Comparison of ENCODE assay signal across 12 cellular contexts in the genomic region with DNA sequence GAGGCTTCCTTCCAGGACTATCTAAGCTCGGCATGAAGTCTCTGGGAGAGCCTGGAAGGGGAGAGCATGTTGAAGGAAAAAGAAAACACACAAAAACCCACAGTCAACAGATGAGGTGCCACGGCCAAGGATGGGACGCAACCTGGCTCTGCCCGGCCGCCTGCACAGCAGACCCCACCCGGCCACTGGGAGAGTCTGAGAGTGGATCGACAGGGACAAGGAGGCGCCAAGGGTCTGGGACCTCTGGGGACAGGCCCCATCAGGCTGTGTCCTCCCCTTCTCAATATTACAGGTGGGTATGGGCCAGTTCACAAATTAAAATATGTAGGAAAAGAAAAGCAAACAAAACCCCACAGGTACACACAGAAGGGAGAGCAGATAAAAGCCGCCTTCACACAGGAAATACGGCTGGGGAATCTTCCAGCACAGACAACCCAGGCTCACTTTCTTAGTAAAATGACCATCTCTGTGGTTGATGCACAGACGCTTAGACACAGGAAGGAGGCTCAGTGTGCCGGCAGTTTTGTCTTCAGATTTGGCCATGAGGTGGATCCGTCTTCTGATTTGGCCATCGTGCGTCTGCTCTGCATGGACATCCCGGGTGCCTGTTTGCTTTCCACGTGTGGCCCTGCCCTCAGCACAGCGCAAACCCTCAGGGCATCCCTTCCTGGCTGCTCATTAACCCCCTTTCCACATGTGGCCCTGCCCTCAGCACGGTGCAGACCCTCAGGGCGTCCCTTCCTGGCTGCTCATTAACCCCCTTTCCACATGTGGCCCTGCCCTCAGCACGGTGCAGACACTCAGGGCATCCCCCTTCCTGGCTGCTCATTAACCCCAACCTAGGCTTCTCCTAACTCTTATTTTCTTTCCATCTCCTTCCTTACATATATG.
DNase-seq lines count a peak whose midpoint lies in the region; ATAC-seq lines count a peak whose summit lies in the region.
"Had no signal": no experiment of that assay in that cellular context is flagged by ENCODE, and none has a peak within 500 bp of the region (broad histone marks: within the 10 kb centered on the region; RNA-seq: fewer than 3 reads in every experiment).

No MANE protein-coding gene starts in this region.

- DNase-seq in glomerular visceral epithelial cell (ENCODE audit: extremely low spot score) (peak; percentile 4), NCI-H69 (lab: John Stamatoyannopoulos, UW) (no peak), DMS 273 (lab: John Stamatoyannopoulos, UW; ENCODE audit: unreplicated experiment) (no peak), NCI-H1417 (lab: John Stamatoyannopoulos, UW) (no peak)
- DNase-seq: DND-41, naive B cell, NCI-H526 treated with DMSO at 0.1 percent for 48 hours had no signal

- ATAC-seq in GM18858 (IDR thresholded peaks at IDR 0.05; ENCODE audit: unreplicated experiment) = peak; percentile 58
- peak; percentile 78 for ATAC-seq in GM21390 (IDR thresholded peaks at IDR 0.05; ENCODE audit: unreplicated experiment)
- ATAC-seq in HG03139 (IDR thresholded peaks at IDR 0.05; ENCODE audit: unreplicated experiment) = peak; percentile 62
- no peak for ATAC-seq in GM19324 (IDR thresholded peaks at IDR 0.05; ENCODE audit: low FRiP score, unreplicated experiment)
- ATAC-seq: K562 had no signal
